Comparison of ENCODE assay signal across 1 cellular context in genomic region chr5:81718300-81718699, GRCh38.
TF ChIP-seq lines count a peak whose summit lies in the region.

No MANE protein-coding gene starts in this region.

TF ChIP-seq in GM12878, 131 proteins besides CTCF, POLR2A, EP300 and RAD21 (continued from another document):
- TF ChIP-seq BHLHE40 (IDR thresholded peaks at IDR 0.05; ENCODE audit: borderline replicate concordance in 1 of 2, low read depth in 2 of 2, low read length in 1 of 2) (peak in 1 of 2 experiments; percentile 54; a peak in 2 of 4 replicates), ETV6 (conservative IDR thresholded peaks at IDR 0.05 in 1 of 2, IDR thresholded peaks at IDR 0.05 in 1 of 2; ENCODE audit: borderline replicate concordance in 1 of 2, low read depth in 1 of 2) (no peak), MYC (IDR thresholded peaks at IDR 0.05; ENCODE audit: insufficient read depth, insufficient read length, insufficient replicate concordance, low read length, severe bottlenecking) (no peak), ZNF274 (IDR thresholded peaks at IDR 0.05; ENCODE audit: insufficient read depth, insufficient read length) (no peak), JUNB (IDR thresholded peaks at IDR 0.05) (no peak), RB1 (IDR thresholded peaks at IDR 0.05; ENCODE audit: borderline replicate concordance) (no peak)
TF ChIP-seq in GM12878: peak in this region for 2.
